10 cellular contexts compared by ENCODE assay signal in genomic region chr3:23129817-23130216, GRCh38.
DNase-seq lines count a peak whose midpoint lies in the region; ATAC-seq and TF ChIP-seq lines count a peak whose summit lies in the region.
"Had no signal": no experiment of that assay in that cellular context is flagged by ENCODE, and none has a peak within 500 bp of the region (broad histone marks: within the 10 kb centered on the region; RNA-seq: fewer than 3 reads in every experiment).

No MANE protein-coding gene starts in this region.

- H3K9me3 ChIP-seq in RWPE2 (ENCODE audit: severe bottlenecking) (no peaks in the 10 kb centered on the region), left lung (no peaks in the 10 kb centered on the region), neuronal stem cell (replicated peaks in 1 of 2; ENCODE audit: control insufficient read depth in 2 of 2, insufficient read depth in 1 of 2, low read depth in 1 of 2, low read length in 2 of 2) (no peaks in the 10 kb centered on the region), upper lobe of left lung (no peaks in the 10 kb centered on the region)

- no peak overlapping the region for H2BK5ac ChIP-seq in neuronal stem cell (ENCODE audit: low read length)

- WGBS in neuronal stem cell (ENCODE audit: extremely low coverage in 2 of 2, insufficient read length in 2 of 2, insufficient replicate concordance in 1 of 2), 2 donors, result no CpG with 5 or more reads among the region's 3 CpGs
- WGBS in upper lobe of left lung, 2 donors, result 53 to 64% methylated on average over 3 of the region's 3 CpGs

- no peak overlapping the region for H4K91ac ChIP-seq in neuronal stem cell (ENCODE audit: low read depth, low read length, poor library complexity)

- no peak overlapping the region for H3K18ac ChIP-seq in neuronal stem cell (ENCODE audit: low read length)

- TF ChIP-seq CTCF in HFFc6 (IDR thresholded peaks at IDR 0.05) (no peak), RWPE2 (IDR thresholded peaks at IDR 0.05; ENCODE audit: poor library complexity, severe bottlenecking) (no peak), left lung (IDR thresholded peaks at IDR 0.05) (no peak), upper lobe of left lung (IDR thresholded peaks at IDR 0.05) (no peak)

- H2AK5ac ChIP-seq in neuronal stem cell (ENCODE audit: low read depth, low read length), result no peak overlapping the region

- ATAC-seq in RWPE2 (ENCODE audit: low read depth) (peak; percentile 44; the same call in 1 of the 3 replicates), left lung (peak; percentile 46), upper lobe of left lung (ENCODE audit: low FRiP score in 2 of 2) (no peak)

- no peak for TF ChIP-seq EP300 in upper lobe of left lung (IDR thresholded peaks at IDR 0.05)

- no peak overlapping the region for H3K4ac ChIP-seq in neuronal stem cell (ENCODE audit: low read length)

- H3K4me3 ChIP-seq in RWPE2 (ENCODE audit: severe bottlenecking) (no peak overlapping the region), left lung (no peak overlapping the region), neuronal stem cell (ENCODE audit: low read length in 2 of 2) (no peak overlapping the region), upper lobe of left lung (no peak overlapping the region)

- no peak overlapping the region for H3K4me3 Mint-ChIP-seq in HFFc6
- no peak overlapping the region for H3K4me3 Mint-ChIP-seq in activated naive CD4-positive, alpha-beta T cell treated with anti-CD3 and anti-CD28 coated beads for 36 hours

- H2BK120ac ChIP-seq in neuronal stem cell (ENCODE audit: low read depth, low read length), result no peak overlapping the region

- H3K9ac ChIP-seq in neuronal stem cell (ENCODE audit: low read depth, low read length, poor library complexity), result no peak overlapping the region

- no peak overlapping the region for H3K27ac Mint-ChIP-seq in HFFc6
- no peak overlapping the region for H3K27ac Mint-ChIP-seq in activated naive CD4-positive, alpha-beta T cell treated with anti-CD3 and anti-CD28 coated beads for 36 hours

- no peaks in the 10 kb centered on the region for H3K79me1 ChIP-seq in neuronal stem cell (ENCODE audit: low read depth, low read length)

- H3K14ac ChIP-seq in neuronal stem cell (ENCODE audit: low read length), result no peak overlapping the region

- intact Hi-C loops in left lung (cut with DNase I), result no loop called here
- intact Hi-C loops in activated naive CD4-positive, alpha-beta T cell treated with anti-CD3 and anti-CD28 coated beads for 36 hours (cut with micrococcal nuclease), result no loop called here

- no peak overlapping the region for H2AFZ ChIP-seq in neuronal stem cell (ENCODE audit: low read length)

- DNase-seq in DMS53 (lab: John Stamatoyannopoulos, UW) (peak; percentile 78), HFFc6 (peak; percentile 58), RWPE2 (ENCODE audit: low spot score) (no peak), left lung (no peak), NCI-H1436 (lab: John Stamatoyannopoulos, UW) (no peak), neuronal stem cell (ENCODE audit: low spot score) (no peak), upper lobe of left lung (no peak)
- DNase-seq in activated naive CD4-positive, alpha-beta T cell treated with anti-CD3 and anti-CD28 coated beads for 36 hours, result no peak
- DNase-seq: mesendoderm; stimulated activated CD4-positive, alpha-beta T cell treated with anti-CD3 and anti-CD28 coated beads, Interleukin-4, amount 100 ng/mL, for 1 hour had no signal

- H3K4me1 ChIP-seq in RWPE2 (ENCODE audit: insufficient read depth, poor library complexity, severe bottlenecking) (no peaks in the 10 kb centered on the region), left lung (no peaks in the 10 kb centered on the region), neuronal stem cell (ENCODE audit: control insufficient read depth in 2 of 2, insufficient read depth in 1 of 2, low read depth in 1 of 2, low read length in 2 of 2) (peaks cover 0 to 2% of the 10 kb centered on the region in 2 donors), upper lobe of left lung (no peaks in the 10 kb centered on the region)

- no peaks in the 10 kb centered on the region for H3K9me3 Mint-ChIP-seq in HFFc6
- no peaks in the 10 kb centered on the region for H3K9me3 Mint-ChIP-seq in activated naive CD4-positive, alpha-beta T cell treated with anti-CD3 and anti-CD28 coated beads for 36 hours

- H2BK15ac ChIP-seq in neuronal stem cell (ENCODE audit: low read length), result no peak overlapping the region

- no peaks in the 10 kb centered on the region for H3K4me1 Mint-ChIP-seq in HFFc6 (ENCODE audit: low read depth)
- no peaks in the 10 kb centered on the region for H3K4me1 Mint-ChIP-seq in activated naive CD4-positive, alpha-beta T cell treated with anti-CD3 and anti-CD28 coated beads for 36 hours (ENCODE audit: low read depth)

- H3K4me2 ChIP-seq in neuronal stem cell (ENCODE audit: insufficient read depth, low read length, poor library complexity, severe bottlenecking), result no peak overlapping the region

- TF ChIP-seq POLR2A in upper lobe of left lung (IDR thresholded peaks at IDR 0.05), result no peak

- H3K27ac ChIP-seq in RWPE2 (ENCODE audit: poor library complexity, severe bottlenecking), result no peak overlapping the region
- H3K27ac ChIP-seq in left lung, result peak overlapping the region in 1 of 2 donors; percentile 13
- H3K27ac ChIP-seq in neuronal stem cell (replicated peaks; ENCODE audit: low read length), result no peak overlapping the region
- H3K27ac ChIP-seq in upper lobe of left lung, result no peak overlapping the region

- H3K36me3 ChIP-seq in RWPE2 (ENCODE audit: low read depth) (no peaks in the 10 kb centered on the region), left lung (no peaks in the 10 kb centered on the region), neuronal stem cell (replicated peaks in 1 of 2; ENCODE audit: control insufficient read depth in 2 of 2, insufficient read depth in 2 of 2, low read length in 2 of 2) (no peaks in the 10 kb centered on the region), upper lobe of left lung (no peaks in the 10 kb centered on the region)

- H3K27me3 ChIP-seq in RWPE2 (ENCODE audit: insufficient read depth, poor library complexity, severe bottlenecking) (no peaks in the 10 kb centered on the region), left lung (no peaks in the 10 kb centered on the region), neuronal stem cell (ENCODE audit: control insufficient read depth in 3 of 3, insufficient read depth in 3 of 3, low read depth in 1 of 3, low read length in 3 of 3) (no peaks in the 10 kb centered on the region), upper lobe of left lung (no peaks in the 10 kb centered on the region)

- H3K23ac ChIP-seq in neuronal stem cell (ENCODE audit: low read depth, low read length, poor library complexity), result no peak overlapping the region

- no peak overlapping the region for H4K8ac ChIP-seq in neuronal stem cell (ENCODE audit: low read depth, low read length)

- H3K36me3 Mint-ChIP-seq in HFFc6 (ENCODE audit: low read depth), result no peaks in the 10 kb centered on the region
- no peaks in the 10 kb centered on the region for H3K36me3 Mint-ChIP-seq in activated naive CD4-positive, alpha-beta T cell treated with anti-CD3 and anti-CD28 coated beads for 36 hours (ENCODE audit: low read depth)

- no peak overlapping the region for H2BK12ac ChIP-seq in neuronal stem cell (ENCODE audit: low read length)

- CTCF ChIA-PET in activated naive CD4-positive, alpha-beta T cell treated with anti-CD3 and anti-CD28 coated beads for 36 hours (lab: Charles Lee), result no interaction called here

- H3K27me3 Mint-ChIP-seq in HFFc6 (ENCODE audit: insufficient read depth), result peaks cover 14% of the 10 kb centered on the region
- H3K27me3 Mint-ChIP-seq in activated naive CD4-positive, alpha-beta T cell treated with anti-CD3 and anti-CD28 coated beads for 36 hours (ENCODE audit: low read depth), result peaks cover 5% of the 10 kb centered on the region

Comparison
In these comparisons a context has a peak if more than half of its experiments do, and no peak if none do; other contexts are left out.
1. DNase-seq: peak in DMS53 (single experiment) and HFFc6 (single experiment); none in RWPE2 (single experiment), left lung (0 of 2), activated naive CD4-positive, alpha-beta T cell treated with anti-CD3 and anti-CD28 coated beads for 36 hours (single experiment), NCI-H1436 (single experiment), neuronal stem cell (single experiment) and upper lobe of left lung (0 of 2).
2. ATAC-seq: peak in RWPE2 (single experiment) and left lung (single experiment); none in upper lobe of left lung (0 of 2).